18 cellular contexts compared by ENCODE assay signal in the genomic region with DNA sequence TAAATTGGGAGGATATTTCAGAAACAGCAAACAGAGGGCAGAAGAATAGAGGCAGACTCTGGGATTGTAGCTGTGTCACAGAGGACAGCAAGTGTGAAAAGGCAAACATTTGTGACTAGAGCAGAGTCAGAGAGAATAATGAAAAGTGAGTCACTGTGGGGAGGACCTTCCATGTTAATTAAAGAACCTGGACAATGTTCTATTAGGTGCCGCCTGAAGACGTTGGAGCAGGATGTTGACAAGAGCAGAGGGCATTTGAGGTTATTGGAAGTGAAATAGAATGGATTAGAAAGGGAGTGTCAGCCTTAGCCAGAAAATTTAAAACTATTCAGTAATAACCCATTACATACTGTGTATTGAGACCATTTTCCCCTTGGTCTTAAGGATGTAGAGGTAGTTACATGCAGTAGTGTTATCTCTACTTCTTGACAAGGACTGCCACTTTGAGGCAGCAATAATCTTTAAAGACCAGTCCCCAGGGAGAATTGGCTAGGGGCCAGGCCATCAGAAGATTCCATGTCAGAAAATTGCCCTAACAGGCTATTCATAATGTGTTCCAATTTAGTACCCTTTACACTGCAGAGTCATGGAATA. TPM values are rescaled to one million over a fixed set of nuclear protein-coding genes. Genes with fewer than 3 reads are reported as not detected.
DNase-seq lines count a peak whose midpoint lies in the region; FAIRE-seq and TF ChIP-seq lines count a peak whose summit lies in the region.
"Had no signal": no experiment of that assay in that cellular context is flagged by ENCODE, and none has a peak within 500 bp of the region (broad histone marks: within the 10 kb centered on the region; RNA-seq: fewer than 3 reads in every experiment).

No MANE protein-coding gene starts in this region.

- FAIRE-seq in astrocyte (lab: Jason Lieb, UNC) = no peak
- FAIRE-seq: islet of Langerhans had no signal

- H3K4me2 ChIP-seq in astrocyte (ENCODE audit: low read length) = no peak overlapping the region
- H3K4me2 ChIP-seq: BLaER1 treated with 17β-estradiol and CSF1 and Interleukin-3, amounts not matched to agents 10 nM and 100 nM had no signal

- peaks cover 14% of the 10 kb centered on the region for H3K4me1 Mint-ChIP-seq in astrocyte (ENCODE audit: low read depth, unreplicated experiment)
- no peaks in the 10 kb centered on the region for H3K4me1 Mint-ChIP-seq in CD4-positive, alpha-beta memory T cell
- H3K4me1 Mint-ChIP-seq: activated CD4-positive, alpha-beta T cell treated with anti-CD3 and anti-CD28 coated beads, Interleukin-2, amount 10 ng/mL, durations not matched to agents 7 days and 5 days; activated naive CD8-positive, alpha-beta T cell treated with anti-CD3 and anti-CD28 coated beads for 36 hours; central memory CD8-positive, alpha-beta T cell had no signal

- no peak overlapping the region for H3K4me3 Mint-ChIP-seq in astrocyte (ENCODE audit: unreplicated experiment)
- no peak overlapping the region for H3K4me3 Mint-ChIP-seq in CD4-positive, alpha-beta memory T cell
- H3K4me3 Mint-ChIP-seq: activated CD4-positive, alpha-beta T cell treated with anti-CD3 and anti-CD28 coated beads, Interleukin-2, amount 10 ng/mL, durations not matched to agents 7 days and 5 days; activated naive CD8-positive, alpha-beta T cell treated with anti-CD3 and anti-CD28 coated beads for 36 hours; central memory CD8-positive, alpha-beta T cell had no signal

- H3K36me3 ChIP-seq in astrocyte (ENCODE audit: insufficient read depth, low read length) = no peaks in the 10 kb centered on the region
- H3K36me3 ChIP-seq in CD4-positive, alpha-beta memory T cell (ENCODE audit: insufficient read depth, low read length) = no peaks in the 10 kb centered on the region
- H3K36me3 ChIP-seq: BLaER1 treated with 17β-estradiol and CSF1 and Interleukin-3, amounts not matched to agents 10 nM and 100 nM; ovary had no signal

- no peaks in the 10 kb centered on the region for H3K36me3 Mint-ChIP-seq in astrocyte (ENCODE audit: low read depth, unreplicated experiment)
- no peaks in the 10 kb centered on the region for H3K36me3 Mint-ChIP-seq in CD4-positive, alpha-beta memory T cell
- H3K36me3 Mint-ChIP-seq: activated naive CD8-positive, alpha-beta T cell treated with anti-CD3 and anti-CD28 coated beads for 36 hours had no signal

- no peaks in the 10 kb centered on the region for H3K79me2 ChIP-seq in astrocyte (ENCODE audit: insufficient read depth, low read length)

- H3K27ac ChIP-seq in astrocyte (ENCODE audit: low read depth, low read length) = no peak overlapping the region
- no peak overlapping the region for H3K27ac ChIP-seq in CD4-positive, alpha-beta memory T cell (ENCODE audit: low read depth, low read length)
- H3K27ac ChIP-seq: BLaER1 treated with 17β-estradiol and CSF1 and Interleukin-3, amounts not matched to agents 10 nM and 100 nM; ovary had no signal

- POLR2A ChIA-PET in CD4-positive, alpha-beta memory T cell (lab: Charles Lee; ENCODE audit: partially characterized antibody) = no interaction called here

- CTCF ChIA-PET in CD4-positive, alpha-beta memory T cell (lab: Charles Lee; ENCODE audit: partially characterized antibody) = interaction anchor here (1.1 to 1.3 kb wide), 2 partner anchors 12 to 35 kb away, joined by 3 to 4 read pairs; no protein-coding TSS in a partner anchor

- no peaks in the 10 kb centered on the region for H3K4me1 ChIP-seq in astrocyte (ENCODE audit: insufficient read depth, low read length)
- H3K4me1 ChIP-seq in CD4-positive, alpha-beta memory T cell (ENCODE audit: insufficient read depth, low read length) = no peaks in the 10 kb centered on the region
- H3K4me1 ChIP-seq: BLaER1 treated with 17β-estradiol and CSF1 and Interleukin-3, amounts not matched to agents 10 nM and 100 nM had no signal

- H3K27ac Mint-ChIP-seq in astrocyte (ENCODE audit: unreplicated experiment) = no peak overlapping the region
- no peak overlapping the region for H3K27ac Mint-ChIP-seq in CD4-positive, alpha-beta memory T cell
- H3K27ac Mint-ChIP-seq: activated CD4-positive, alpha-beta T cell treated with anti-CD3 and anti-CD28 coated beads, Interleukin-2, amount 10 ng/mL, durations not matched to agents 7 days and 5 days; activated naive CD8-positive, alpha-beta T cell treated with anti-CD3 and anti-CD28 coated beads for 36 hours had no signal

- no peaks in the 10 kb centered on the region for H3K27me3 ChIP-seq in astrocyte (ENCODE audit: insufficient read depth, low read length)
- no peaks in the 10 kb centered on the region for H3K27me3 ChIP-seq in CD4-positive, alpha-beta memory T cell (ENCODE audit: insufficient read depth, low read length)
- H3K27me3 ChIP-seq: BLaER1 treated with 17β-estradiol and CSF1 and Interleukin-3, amounts not matched to agents 10 nM and 100 nM; ovary had no signal

- H4K20me1 ChIP-seq in astrocyte (ENCODE audit: insufficient read depth, low read length) = no peaks in the 10 kb centered on the region
- H4K20me1 ChIP-seq: BLaER1 treated with 17β-estradiol and CSF1 and Interleukin-3, amounts not matched to agents 10 nM and 100 nM had no signal

- H3K9me3 ChIP-seq in astrocyte (ENCODE audit: insufficient read depth, low read depth, low read length) = no peaks in the 10 kb centered on the region
- no peaks in the 10 kb centered on the region for H3K9me3 ChIP-seq in CD4-positive, alpha-beta memory T cell (ENCODE audit: control insufficient read depth in 1 of 2, low read length in 2 of 2)
- H3K9me3 ChIP-seq: BLaER1 treated with 17β-estradiol and CSF1 and Interleukin-3, amounts not matched to agents 10 nM and 100 nM; ovary had no signal

- no peaks in the 10 kb centered on the region for H3K9me3 Mint-ChIP-seq in astrocyte (ENCODE audit: unreplicated experiment)
- H3K9me3 Mint-ChIP-seq in CD4-positive, alpha-beta memory T cell = no peaks in the 10 kb centered on the region
- H3K9me3 Mint-ChIP-seq: activated CD4-positive, alpha-beta T cell treated with anti-CD3 and anti-CD28 coated beads, Interleukin-2, amount 10 ng/mL, durations not matched to agents 7 days and 5 days; activated naive CD8-positive, alpha-beta T cell treated with anti-CD3 and anti-CD28 coated beads for 36 hours; central memory CD8-positive, alpha-beta T cell had no signal

- no peak overlapping the region for H3K9ac ChIP-seq in astrocyte (ENCODE audit: low read length)
- H3K9ac ChIP-seq: BLaER1 treated with 17β-estradiol and CSF1 and Interleukin-3, amounts not matched to agents 10 nM and 100 nM had no signal

- no peaks in the 10 kb centered on the region for H3K27me3 Mint-ChIP-seq in astrocyte (ENCODE audit: low read depth, unreplicated experiment)
- H3K27me3 Mint-ChIP-seq in CD4-positive, alpha-beta memory T cell = peaks cover 0 to 4% of the 10 kb centered on the region in 2 donors
- H3K27me3 Mint-ChIP-seq: activated naive CD8-positive, alpha-beta T cell treated with anti-CD3 and anti-CD28 coated beads for 36 hours; central memory CD8-positive, alpha-beta T cell had no signal

- no peak for TF ChIP-seq CTCF in astrocyte (IDR thresholded peaks at IDR 0.05; ENCODE audit: insufficient read depth, low read depth, low read length)

- DNase-seq in DMS53 (lab: John Stamatoyannopoulos, UW) (peak; percentile 30), LoVo (ENCODE audit: low spot score) (peak; percentile 23), astrocyte (ENCODE audit: low read depth) (no peak), kidney tubule cell (ENCODE audit: low spot score) (peak; percentile 67), NCI-H526 treated with DMSO at 0.1 percent for 48 hours (lab: John Stamatoyannopoulos, UW) (no peak), NCI-H345 (lab: John Stamatoyannopoulos, UW) (no peak)
- DNase-seq in CD4-positive, alpha-beta memory T cell = no peak
- DNase-seq: activated CD4-positive, alpha-beta T cell treated with anti-CD3 and anti-CD28 coated beads, Interleukin-2, amount 10 ng/mL, durations not matched to agents 7 days and 5 days; activated naive CD8-positive, alpha-beta T cell treated with anti-CD3 and anti-CD28 coated beads for 36 hours; activated T-cell treated with anti-CD3 and anti-CD28 coated beads, Interleukin-2, amount 50 U/mL, for 1 hour; H7; NCI-H1048; ovary; RPMI8226; T1000 had no signal

- no peak overlapping the region for H3K4me3 ChIP-seq in astrocyte (ENCODE audit: insufficient read depth, low read depth, low read length)
- no peak overlapping the region for H3K4me3 ChIP-seq in CD4-positive, alpha-beta memory T cell (ENCODE audit: low read length in 2 of 2)
- H3K4me3 ChIP-seq: BLaER1 treated with 17β-estradiol and CSF1 and Interleukin-3, amounts not matched to agents 10 nM and 100 nM; ovary had no signal

- intact Hi-C loops in CD4-positive, alpha-beta memory T cell (cut with micrococcal nuclease) = no loop called here

- peak overlapping the region; percentile 21 for H2AFZ ChIP-seq in astrocyte (ENCODE audit: low read depth, low read length)

RNA-seq across cellular contexts. Expression of gene ACKR2, which starts 5.8 kb away (rescaled TPM):
- 1.7 and 2.1 TPM in 2 replicates for total RNA-seq in astrocyte
- total RNA-seq in CD4-positive, alpha-beta memory T cell = under 1 TPM; 0.28 to 0.49 TPM
- not detected for polyA plus RNA-seq in CD4-positive, alpha-beta memory T cell
- total RNA-seq: H7 had no signal

RNA-seq across cellular contexts. Expression of gene HIGD1A, which starts 10.7 kb away (rescaled TPM):
- total RNA-seq in astrocyte = 125 and 150 TPM in 2 replicates
- 10 to 100 TPM; 24.3 to 26.7 TPM for total RNA-seq in CD4-positive, alpha-beta memory T cell
- 100 to 1,000 TPM in 1 of 2 donors, 10 to 100 TPM in 1; 91.3 to 157 TPM for polyA plus RNA-seq in CD4-positive, alpha-beta memory T cell

RNA-seq across cellular contexts. Expression of gene CCDC13, which starts 42.0 kb away (rescaled TPM):
- total RNA-seq in astrocyte = 0.84 and 1.3 TPM in 2 replicates
- under 1 TPM; 0.72 to 0.96 TPM for total RNA-seq in CD4-positive, alpha-beta memory T cell
- polyA plus RNA-seq in CD4-positive, alpha-beta memory T cell = under 1 TPM; 0.15 to 0.25 TPM

Comparison
In these comparisons a context has a peak if more than half of its experiments do, and no peak if none do; other contexts are left out.
1. DNase-seq: peak in DMS53 (single experiment), LoVo (single experiment) and kidney tubule cell (single experiment); none in astrocyte (single experiment), NCI-H526 treated with DMSO at 0.1 percent for 48 hours (single experiment), CD4-positive, alpha-beta memory T cell (0 of 5) and NCI-H345 (single experiment).